33 cellular contexts compared by ENCODE assay signal in genomic region chr16:82788919-82789318, GRCh38.
"Had no signal": no experiment of that assay in that cellular context is flagged by ENCODE, and none has a peak within 500 bp of the region (broad histone marks: within the 10 kb centered on the region; RNA-seq: fewer than 3 reads in every experiment).

No MANE protein-coding gene starts in this region.

- H3K4me2 ChIP-seq: KMS-11 had no signal

- DNase-seq: Karpas-422, Kasumi-1, MG63, MM.1S, MV-4-11, NCI-H1048, NCI-H1092, NCI-H1105, NCI-H1105 treated with DMSO at 0.1 percent for 48 hours, NCI-H1417, NCI-H1417 treated with DMSO at 0.1 percent for 48 hours, NCI-H1436, NCI-H1436 treated with DMSO at 0.1 percent for 48 hours, NCI-H146, NCI-H1694, NCI-H1694 treated with DMSO at 0.1 percent for 48 hours, NCI-H187, NCI-H187 treated with DMSO at 0.1 percent for 48 hours, NCI-H1930, NCI-H2029, NCI-H2029 treated with DMSO at 0.1 percent for 48 hours, NCI-H2081, NCI-H2081 treated with DMSO at 0.1 percent for 48 hours, NCI-H2107, NCI-H2171, NCI-H2171 treated with DMSO at 0.1 percent for 48 hours, NCI-H2227 treated with DMSO at 0.1 percent for 48 hours, NCI-H226, NCI-H345, NCI-H446, NCI-H446 treated with DMSO at 0.1 percent for 48 hours, NCI-H510A had no signal

- H3K9me3 ChIP-seq: MG63 had no signal

- H3K36me3 ChIP-seq: MG63 had no signal

- H3K27ac ChIP-seq: KMS-11 had no signal

- H3K27me3 ChIP-seq: MG63 had no signal

- H3K4me3 ChIP-seq: MG63 had no signal

- H3K9ac ChIP-seq: KMS-11 had no signal
